ENCODE assay signal across 1 cellular context in genomic region chr12:64452559-64453329, GRCh38.
A peak's percentile ranks its signal among the peaks of the same experiment; 100 is the strongest.
TF ChIP-seq lines count a peak whose summit lies in the region.

No MANE protein-coding gene starts in this region.

TF ChIP-seq in K562, 482 proteins besides CTCF, POLR2A, EP300 and RAD21 (continued from another document and continues in another):
- TF ChIP-seq SIX5 (IDR thresholded peaks at IDR 0.05; ENCODE audit: borderline replicate concordance in 1 of 2, insufficient read depth in 1 of 2, low read depth in 1 of 2, low read length in 2 of 2): no peak
- peak; percentile 41; the same call in 1 of the 2 replicates for TF ChIP-seq CBFA2T3 (IDR thresholded peaks at IDR 0.05)
- TF ChIP-seq THRAP3 (IDR thresholded peaks at IDR 0.05; ENCODE audit: borderline replicate concordance): no peak
- TF ChIP-seq MCM7 (IDR thresholded peaks at IDR 0.05): no peak
- no peak for TF ChIP-seq KLF6 (CRISPR knock-in tag; IDR thresholded peaks at IDR 0.05; ENCODE audit: borderline replicate concordance)
- TF ChIP-seq ZNF175 (CRISPR knock-in tag; IDR thresholded peaks at IDR 0.05; ENCODE audit: low read depth): no peak
- TF ChIP-seq SIRT6 (IDR thresholded peaks at IDR 0.05; ENCODE audit: low read depth, low read length): no peak
- no peak for TF ChIP-seq ATF1 (CRISPR knock-in tag; IDR thresholded peaks at IDR 0.05)
- peak; percentile 31; the same call in 1 of the 2 replicates for TF ChIP-seq ATF1 (tag; IDR thresholded peaks at IDR 0.05)
- no peak for TF ChIP-seq GTF2A2 (tag; IDR thresholded peaks at IDR 0.05)
- TF ChIP-seq ZNF217 (CRISPR knock-in tag; IDR thresholded peaks at IDR 0.05): no peak
- no peak for TF ChIP-seq DDX20 (tag; IDR thresholded peaks at IDR 0.05; ENCODE audit: low read depth)
- no peak for TF ChIP-seq WHSC1 (IDR thresholded peaks at IDR 0.05; ENCODE audit: low read length)
- TF ChIP-seq COPS2 (conservative IDR thresholded peaks at IDR 0.05): no peak
- TF ChIP-seq PTRF (tag; IDR thresholded peaks at IDR 0.05): no peak
- no peak for TF ChIP-seq CCNT2 (IDR thresholded peaks at IDR 0.05; ENCODE audit: borderline replicate concordance, extremely low read depth, insufficient read length, low read depth, low read length)
- 0 out of 2 replicates have a peak, but pooled peaks have one; percentile 23 for TF ChIP-seq ZEB2 (IDR thresholded peaks at IDR 0.05)
- TF ChIP-seq MLX (CRISPR knock-in tag; conservative IDR thresholded peaks at IDR 0.05): no peak
- TF ChIP-seq PHF8 (IDR thresholded peaks at IDR 0.05; ENCODE audit: borderline replicate concordance, low read length): no peak
- no peak for TF ChIP-seq ZNF274 (IDR thresholded peaks at IDR 0.05; ENCODE audit: borderline replicate concordance, low read depth, low read length)
- TF ChIP-seq SMAD1 (IDR thresholded peaks at IDR 0.05; ENCODE audit: low read depth, low read length, partially characterized antibody): no peak
- no peak for TF ChIP-seq PCBP1 (IDR thresholded peaks at IDR 0.05; ENCODE audit: low read depth, low read length, poor library complexity, severe bottlenecking)
- no peak for TF ChIP-seq SREBF2 (CRISPR knock-in tag; IDR thresholded peaks at IDR 0.05)
- TF ChIP-seq HNRNPL (IDR thresholded peaks at IDR 0.05; ENCODE audit: low read depth, low read length): no peak
- TF ChIP-seq THRB (CRISPR knock-in tag; conservative IDR thresholded peaks at IDR 0.05): no peak
- no peak for TF ChIP-seq ZNF277 (CRISPR knock-in tag; IDR thresholded peaks at IDR 0.05; ENCODE audit: borderline replicate concordance)
- TF ChIP-seq SIN3A (IDR thresholded peaks at IDR 0.05; ENCODE audit: borderline replicate concordance in 2 of 2, control insufficient read depth in 1 of 2, low read depth in 2 of 2, low read length in 2 of 2): no peak
- no peak for TF ChIP-seq ZNF561 (CRISPR knock-in tag; conservative IDR thresholded peaks at IDR 0.05)
- no peak for TF ChIP-seq RBM39 (optimal IDR thresholded peaks at IDR 0.05; ENCODE audit: low read depth, low read length)
- no peak for TF ChIP-seq NELFE (IDR thresholded peaks at IDR 0.05; ENCODE audit: insufficient read depth, insufficient read length)
- no peak for TF ChIP-seq KAT8 (IDR thresholded peaks at IDR 0.05; ENCODE audit: low read depth)
- TF ChIP-seq MAX (CRISPR knock-in tag; IDR thresholded peaks at IDR 0.05): no peak
- peak; percentile 26 to 37; a peak in 2 of 4 replicates for TF ChIP-seq KDM1A (IDR thresholded peaks at IDR 0.05)
- TF ChIP-seq PURB (CRISPR knock-in tag; IDR thresholded peaks at IDR 0.05; ENCODE audit: low read depth): no peak
- TF ChIP-seq NKRF (IDR thresholded peaks at IDR 0.05; ENCODE audit: borderline replicate concordance): peak; percentile 42; the same call in 1 of the 2 replicates
- no peak for TF ChIP-seq ZNF764 (CRISPR knock-in tag; IDR thresholded peaks at IDR 0.05; ENCODE audit: low read depth)
- no peak for TF ChIP-seq RAD51 (IDR thresholded peaks at IDR 0.05; ENCODE audit: borderline replicate concordance, low read depth)
- no peak for TF ChIP-seq TFAP4 (CRISPR knock-in tag; IDR thresholded peaks at IDR 0.05; ENCODE audit: borderline replicate concordance)
- no peak for TF ChIP-seq HNRNPUL1 (IDR thresholded peaks at IDR 0.05; ENCODE audit: low read length)
- no peak for TF ChIP-seq FOXP4 (CRISPR knock-in tag; IDR thresholded peaks at IDR 0.05; ENCODE audit: borderline replicate concordance)
- no peak for TF ChIP-seq NFIC (IDR thresholded peaks at IDR 0.05)
- TF ChIP-seq NRF1 (conservative IDR thresholded peaks at IDR 0.05 in 1 of 2, IDR thresholded peaks at IDR 0.05 in 1 of 2): no peak
- no peak for TF ChIP-seq GTF2E2 (tag; IDR thresholded peaks at IDR 0.05)
- TF ChIP-seq SFPQ (IDR thresholded peaks at IDR 0.05; ENCODE audit: low read depth, low read length): no peak
- no peak for TF ChIP-seq ETS2 (tag; IDR thresholded peaks at IDR 0.05; ENCODE audit: borderline replicate concordance, poor library complexity, severe bottlenecking)
- TF ChIP-seq CBX1 (IDR thresholded peaks at IDR 0.05; ENCODE audit: low read depth): no peak
- TF ChIP-seq ZNF584 (CRISPR knock-in tag; IDR thresholded peaks at IDR 0.05; ENCODE audit: low read depth): no peak
- no peak for TF ChIP-seq ZNF609 (CRISPR knock-in tag; IDR thresholded peaks at IDR 0.05; ENCODE audit: borderline replicate concordance)
- TF ChIP-seq BCL6 (CRISPR knock-in tag; IDR thresholded peaks at IDR 0.05): no peak
- no peak for TF ChIP-seq ZNF436 (CRISPR knock-in tag; IDR thresholded peaks at IDR 0.05)
- no peak for TF ChIP-seq JUNB (CRISPR knock-in tag; conservative IDR thresholded peaks at IDR 0.05)
- TF ChIP-seq POLR3A (IDR thresholded peaks at IDR 0.05; ENCODE audit: borderline replicate concordance, extremely low read depth, insufficient read depth, insufficient read length): no peak
- TF ChIP-seq RBM15 (IDR thresholded peaks at IDR 0.05; ENCODE audit: insufficient read depth, low read length): no peak
- TF ChIP-seq TEAD1 (CRISPR knock-in tag; IDR thresholded peaks at IDR 0.05): no peak
- TF ChIP-seq THAP7 (CRISPR knock-in tag; IDR thresholded peaks at IDR 0.05): no peak
- TF ChIP-seq MAFF (IDR thresholded peaks at IDR 0.05; ENCODE audit: low read length): peak; percentile 92
